17 cellular contexts compared by ENCODE assay signal in genomic region chr20:16864069-16864468, GRCh38.
DNase-seq lines count a peak whose midpoint lies in the region; ATAC-seq, FAIRE-seq and TF ChIP-seq lines count a peak whose summit lies in the region.
"Had no signal": no experiment of that assay in that cellular context is flagged by ENCODE, and none has a peak within 500 bp of the region (broad histone marks: within the 10 kb centered on the region; RNA-seq: fewer than 3 reads in every experiment).

No MANE protein-coding gene starts in this region.

- no peak for TF ChIP-seq RAD21 in A549 (conservative IDR thresholded peaks at IDR 0.05 in 1 of 2, IDR thresholded peaks at IDR 0.05 in 1 of 2)

- no peaks in the 10 kb centered on the region for H3K4me1 Mint-ChIP-seq in effector memory CD8-positive, alpha-beta T cell (ENCODE audit: low read depth in 2 of 2)
- H3K4me1 Mint-ChIP-seq: B cell had no signal

- ATAC-seq in A549 (peak in 1 of 2 experiments; percentile 39; a peak in 4 of 6 replicates), HG03457 (IDR thresholded peaks at IDR 0.05; ENCODE audit: unreplicated experiment) (no peak)
- ATAC-seq in effector memory CD8-positive, alpha-beta T cell (replicated peaks), result no peak
- ATAC-seq: natural killer cell treated with Interleukin-12 subunit alpha and Interleukin-12 subunit beta and Interleukin-15 and Interleukin-18, amount 100 ng/mL, for 72 hours had no signal

- TF ChIP-seq CTCF in A549 (IDR thresholded peaks at IDR 0.05) (no peak), ovary (IDR thresholded peaks at IDR 0.05) (no peak)

- H3K4me2 ChIP-seq in A549, result peak overlapping the region; percentile 17; the same call in 1 of the 3 replicates

- TF ChIP-seq EP300 in A549 (IDR thresholded peaks at IDR 0.05) (no peak), ovary (IDR thresholded peaks at IDR 0.05) (no peak)

- H3K4me3 ChIP-seq in A549 (no peak overlapping the region), ovary (no peak overlapping the region)
- H3K4me3 ChIP-seq: Peyer's patch had no signal

- intact Hi-C loops in ovary (cut with DNase I), result no loop called here

- no peak overlapping the region for H3K27ac Mint-ChIP-seq in effector memory CD8-positive, alpha-beta T cell
- H3K27ac Mint-ChIP-seq: activated T-helper 2 cell treated with anti-CD3 and anti-CD28 coated beads, Interferon-gamma antibody, Interleukin-2, Interleukin-4, amounts not matched to agents 10 μg/mL and 5 μg/mL and 100 μg/mL, durations not matched to agents 14 hours and 24 hours and 36 hours; B cell; natural killer cell treated with Interleukin-12 subunit alpha and Interleukin-12 subunit beta and Interleukin-15 and Interleukin-18, amount 100 ng/mL, for 72 hours had no signal

- POLR2A ChIA-PET in A549 (lab: Yijun Ruan, JAX), result no interaction called here

- no peaks in the 10 kb centered on the region for H3K4me1 ChIP-seq in A549
- no peaks in the 10 kb centered on the region for H3K4me1 ChIP-seq in ovary (ENCODE audit: insufficient read depth)
- H3K4me1 ChIP-seq: Peyer's patch had no signal

- WGBS in A549 (ENCODE audit: missing lambda C conversion rate), result 2% methylated on average over 5 of the region's 5 CpGs
- WGBS in ovary, 3 donors, result 77 to 87% (median 81%) methylated on average over 5 of the region's 5 CpGs

- no peaks in the 10 kb centered on the region for H3K9me3 ChIP-seq in A549
- H3K9me3 ChIP-seq in ovary, result no peaks in the 10 kb centered on the region
- H3K9me3 ChIP-seq: Peyer's patch had no signal

- no peaks in the 10 kb centered on the region for H3K36me3 ChIP-seq in ovary
- H3K36me3 ChIP-seq: Peyer's patch had no signal

- no peak for FAIRE-seq in A549 (lab: Jason Lieb, UNC)
- FAIRE-seq: GM19239 had no signal

- no peak for TF ChIP-seq POLR2A in A549 (IDR thresholded peaks at IDR 0.05; ENCODE audit: low read length)
- no peak for TF ChIP-seq POLR2A in ovary (IDR thresholded peaks at IDR 0.05)

- no peaks in the 10 kb centered on the region for H3K27me3 Mint-ChIP-seq in effector memory CD8-positive, alpha-beta T cell
- H3K27me3 Mint-ChIP-seq: B cell; natural killer cell treated with Interleukin-12 subunit alpha and Interleukin-12 subunit beta and Interleukin-15 and Interleukin-18, amount 100 ng/mL, for 72 hours had no signal

- H3K4me3 Mint-ChIP-seq in effector memory CD8-positive, alpha-beta T cell, result no peak overlapping the region
- H3K4me3 Mint-ChIP-seq: B cell; natural killer cell treated with Interleukin-12 subunit alpha and Interleukin-12 subunit beta and Interleukin-15 and Interleukin-18, amount 100 ng/mL, for 72 hours had no signal

- H3K9me3 Mint-ChIP-seq in effector memory CD8-positive, alpha-beta T cell, result peaks cover 6 to 12% of the 10 kb centered on the region in 2 donors

- no peak overlapping the region for H3K27ac ChIP-seq in A549
- no peak overlapping the region for H3K27ac ChIP-seq in ovary
- H3K27ac ChIP-seq: Peyer's patch had no signal

- H3K36me3 Mint-ChIP-seq in effector memory CD8-positive, alpha-beta T cell (ENCODE audit: insufficient read depth), result no peaks in the 10 kb centered on the region
- H3K36me3 Mint-ChIP-seq: natural killer cell treated with Interleukin-12 subunit alpha and Interleukin-12 subunit beta and Interleukin-15 and Interleukin-18, amount 100 ng/mL, for 72 hours had no signal

- CTCF ChIA-PET in A549 (lab: Yijun Ruan, JAX), result interaction anchor here (1.3 to 1.9 kb wide), 2 partner anchors 9 to 28 kb away, joined by 3 to 5 read pairs; no protein-coding TSS in a partner anchor

- H3K27me3 ChIP-seq in ovary, result no peaks in the 10 kb centered on the region
- H3K27me3 ChIP-seq: Peyer's patch had no signal

- DNase-seq in A549 (ENCODE audit: low read depth in 1 of 2, low spot score in 1 of 2) (peak in 1 of 2 experiments; percentile 9), H4 (ENCODE audit: low spot score) (peak; percentile 60), OCI-M1 (lab: John Stamatoyannopoulos, UW) (peak; percentile 84), islet precursor cell (peak; percentile 56), ovary (no peak), GOT3 (lab: John Stamatoyannopoulos, UW) (no peak)
- no peak for DNase-seq in effector memory CD8-positive, alpha-beta T cell
- DNase-seq: activated CD4-positive, CD25-positive, alpha-beta regulatory T cell treated with anti-CD3 and anti-CD28 coated beads, Interleukin-2, amount 50 U/mL, for 72 hours; central memory CD4-positive, alpha-beta T cell; NCI-H1694 treated with DMSO at 0.1 percent for 48 hours; Peyer's patch; stimulated activated CD4-positive, alpha-beta T cell treated with anti-CD3 and anti-CD28 coated beads, Interleukin-15, amount 100 ng/mL, for 24 hours had no signal

TF ChIP-seq in A549, 52 proteins besides CTCF, POLR2A, EP300 and RAD21 (continues in another document):
- TF ChIP-seq HOXB13 (CRISPR knock-in tag; IDR thresholded peaks at IDR 0.05; ENCODE audit: low read depth), result no peak
- TF ChIP-seq POLR2AphosphoS2 (conservative IDR thresholded peaks at IDR 0.05; ENCODE audit: low read length), result no peak
- TF ChIP-seq ATOH8 (CRISPR knock-in tag; IDR thresholded peaks at IDR 0.05; ENCODE audit: low read depth), result no peak
- no peak for TF ChIP-seq BCL3 (IDR thresholded peaks at IDR 0.05)
- no peak for TF ChIP-seq RARB (CRISPR knock-in tag; IDR thresholded peaks at IDR 0.05)
- TF ChIP-seq ZNF302 (CRISPR knock-in tag; IDR thresholded peaks at IDR 0.05), result no peak
- TF ChIP-seq TP53 (CRISPR knock-in tag; IDR thresholded peaks at IDR 0.05), result no peak
- TF ChIP-seq HOXA7 (CRISPR knock-in tag; IDR thresholded peaks at IDR 0.05), result no peak
- TF ChIP-seq KDM5A (IDR thresholded peaks at IDR 0.05), result no peak
- TF ChIP-seq HMGXB4 (CRISPR knock-in tag; IDR thresholded peaks at IDR 0.05; ENCODE audit: borderline replicate concordance), result no peak
- no peak for TF ChIP-seq TFCP2L1 (CRISPR knock-in tag; IDR thresholded peaks at IDR 0.05)
- no peak for TF ChIP-seq BHLHE40 (IDR thresholded peaks at IDR 0.05; ENCODE audit: low read depth, low read length)
- no peak for TF ChIP-seq ZFP36 (IDR thresholded peaks at IDR 0.05; ENCODE audit: borderline replicate concordance, partially characterized antibody)
- no peak for TF ChIP-seq NFE2L2 (conservative IDR thresholded peaks at IDR 0.05; ENCODE audit: low read length)
- TF ChIP-seq E2F6 (IDR thresholded peaks at IDR 0.05; ENCODE audit: borderline replicate concordance, low read depth), result no peak
- TF ChIP-seq RCOR1 (IDR thresholded peaks at IDR 0.05; ENCODE audit: low read depth, low read length), result no peak
- TF ChIP-seq KDM1A (IDR thresholded peaks at IDR 0.05; ENCODE audit: low read depth), result no peak

Comparison
In these comparisons a context has a peak if more than half of its experiments do, and no peak if none do; other contexts are left out.
1. DNase-seq: peak in H4 (single experiment), OCI-M1 (single experiment) and islet precursor cell (single experiment); none in ovary (0 of 5), effector memory CD8-positive, alpha-beta T cell (0 of 3) and GOT3 (single experiment).